8 cellular contexts compared by ENCODE assay signal in genomic region chrX:110317820-110318663, GRCh38. TPM values are rescaled to one million over a fixed set of nuclear protein-coding genes. Genes with fewer than 3 reads are reported as not detected.
DNase-seq lines count a peak whose midpoint lies in the region; TF ChIP-seq lines count a peak whose summit lies in the region.

Gene AMMECR1 (minus strand): TSS chrX:110318085. CDS start chrX:110318071, 14 bp downstream.

- peak within 1 kb of the TSS; percentile 47 for H3K27ac ChIP-seq in neural cell (ENCODE audit: low read length)

- peak within 1 kb of the TSS; percentile 58 for H3K4me2 ChIP-seq in neural cell (ENCODE audit: low read length)

- peak within 1 kb of the TSS; percentile 33 for H2AFZ ChIP-seq in neural cell (ENCODE audit: low read depth, low read length)

- no peak for TF ChIP-seq RAD21 in neural cell (conservative IDR thresholded peaks at IDR 0.05)

- intact Hi-C loops in activated T-helper 2 cell treated with anti-CD3 and anti-CD28 coated beads, Interferon-gamma antibody, Interleukin-2, Interleukin-4, amounts not matched to agents 10 μg/mL and 5 μg/mL and 100 μg/mL, durations not matched to agents 14 hours and 24 hours and 36 hours (cut with micrococcal nuclease), result loop anchor here (5.0 to 10.0 kb wide), 6 partner anchors 94 to 583 kb away; partner anchors contain the start of gene ACSL4

- peak; percentile 86 for DNase-seq in Daoy (ENCODE audit: low read depth)
- DNase-seq in GOT3 (lab: John Stamatoyannopoulos, UW), result peak; percentile 35
- peak; percentile 8 for DNase-seq in LNCaP clone FGC (ENCODE audit: low read depth)
- peak; percentile 91 for DNase-seq in RPMI8226
- peak; percentile 71 for DNase-seq in activated T-helper 2 cell treated with anti-CD3 and anti-CD28 coated beads, Interferon-gamma antibody, Interleukin-2, Interleukin-4, amounts not matched to agents 10 μg/mL and 5 μg/mL and 100 μg/mL, durations not matched to agents 14 hours and 24 hours and 36 hours (ENCODE audit: low spot score)
- peak; percentile 73 for DNase-seq in fibroblast of the aortic adventitia (ENCODE audit: low read depth)

- peak within 1 kb of the TSS; percentile 83 for H3K27ac Mint-ChIP-seq in activated T-helper 2 cell treated with anti-CD3 and anti-CD28 coated beads, Interferon-gamma antibody, Interleukin-2, Interleukin-4, amounts not matched to agents 10 μg/mL and 5 μg/mL and 100 μg/mL, durations not matched to agents 14 hours and 24 hours and 36 hours
- peak within 1 kb of the TSS; percentile 95 for H3K27ac Mint-ChIP-seq in stimulated activated naive CD8-positive, alpha-beta T cell treated with anti-CD3 and anti-CD28 coated beads, Interleukin-15, Interleukin-2, amounts not matched to agents 100 ng/mL and 50 ng/mL, for 24 hours

- H3K4me3 Mint-ChIP-seq in activated T-helper 2 cell treated with anti-CD3 and anti-CD28 coated beads, Interferon-gamma antibody, Interleukin-2, Interleukin-4, amounts not matched to agents 10 μg/mL and 5 μg/mL and 100 μg/mL, durations not matched to agents 14 hours and 24 hours and 36 hours (ENCODE audit: low read depth), result peak within 1 kb of the TSS; percentile 86
- peak within 1 kb of the TSS; percentile 88 for H3K4me3 Mint-ChIP-seq in stimulated activated naive CD8-positive, alpha-beta T cell treated with anti-CD3 and anti-CD28 coated beads, Interleukin-15, Interleukin-2, amounts not matched to agents 100 ng/mL and 50 ng/mL, for 24 hours

- TF ChIP-seq CTCF in LNCaP clone FGC (IDR thresholded peaks at IDR 0.05; ENCODE audit: control insufficient read depth, extremely low read depth, insufficient read depth) (no peak), fibroblast of the aortic adventitia (IDR thresholded peaks at IDR 0.05; ENCODE audit: insufficient read depth, low read length) (no peak), neural cell (IDR thresholded peaks at IDR 0.05; ENCODE audit: poor library complexity, severe bottlenecking) (no peak)

- peaks cover 14% of the 10 kb centered on the region for H3K4me1 Mint-ChIP-seq in activated T-helper 2 cell treated with anti-CD3 and anti-CD28 coated beads, Interferon-gamma antibody, Interleukin-2, Interleukin-4, amounts not matched to agents 10 μg/mL and 5 μg/mL and 100 μg/mL, durations not matched to agents 14 hours and 24 hours and 36 hours (ENCODE audit: low read depth)
- H3K4me1 Mint-ChIP-seq in stimulated activated naive CD8-positive, alpha-beta T cell treated with anti-CD3 and anti-CD28 coated beads, Interleukin-15, Interleukin-2, amounts not matched to agents 100 ng/mL and 50 ng/mL, for 24 hours (ENCODE audit: low read depth), result peaks cover 40% of the 10 kb centered on the region

- no peaks in the 10 kb centered on the region for H3K9me3 ChIP-seq in neural cell (ENCODE audit: low read length)

- TF ChIP-seq EP300 in neural cell (conservative IDR thresholded peaks at IDR 0.05; ENCODE audit: poor library complexity, severe bottlenecking), result no peak

- H3K27me3 Mint-ChIP-seq in activated T-helper 2 cell treated with anti-CD3 and anti-CD28 coated beads, Interferon-gamma antibody, Interleukin-2, Interleukin-4, amounts not matched to agents 10 μg/mL and 5 μg/mL and 100 μg/mL, durations not matched to agents 14 hours and 24 hours and 36 hours (ENCODE audit: low read depth), result peaks cover 4% of the 10 kb centered on the region
- no peaks in the 10 kb centered on the region for H3K27me3 Mint-ChIP-seq in stimulated activated naive CD8-positive, alpha-beta T cell treated with anti-CD3 and anti-CD28 coated beads, Interleukin-15, Interleukin-2, amounts not matched to agents 100 ng/mL and 50 ng/mL, for 24 hours

- H3K79me2 ChIP-seq in neural cell (replicated peaks; ENCODE audit: insufficient read depth, low read length), result peaks cover 9% of the 10 kb centered on the region

- H3K36me3 ChIP-seq in neural cell (ENCODE audit: insufficient read depth, low read length), result no peaks in the 10 kb centered on the region

- H3F3A ChIP-seq in neural cell (ENCODE audit: insufficient read depth, low read length, poor library complexity, severe bottlenecking), result no peaks in the 10 kb centered on the region

- H3K36me3 Mint-ChIP-seq in activated T-helper 2 cell treated with anti-CD3 and anti-CD28 coated beads, Interferon-gamma antibody, Interleukin-2, Interleukin-4, amounts not matched to agents 10 μg/mL and 5 μg/mL and 100 μg/mL, durations not matched to agents 14 hours and 24 hours and 36 hours (ENCODE audit: low read depth), result no peaks in the 10 kb centered on the region
- no peaks in the 10 kb centered on the region for H3K36me3 Mint-ChIP-seq in stimulated activated naive CD8-positive, alpha-beta T cell treated with anti-CD3 and anti-CD28 coated beads, Interleukin-15, Interleukin-2, amounts not matched to agents 100 ng/mL and 50 ng/mL, for 24 hours (ENCODE audit: low read depth)

- no peaks in the 10 kb centered on the region for H4K20me1 ChIP-seq in neural cell (ENCODE audit: insufficient read depth)

- no peaks in the 10 kb centered on the region for H3K9me2 ChIP-seq in neural cell (ENCODE audit: insufficient read depth, low read length)

- H3K4me3 ChIP-seq in LNCaP clone FGC (ENCODE audit: low read depth, low read length) (peak within 1 kb of the TSS; percentile 77), fibroblast of the aortic adventitia (ENCODE audit: low read depth, low read length) (peak within 1 kb of the TSS; percentile 77), neural cell (ENCODE audit: low read length) (peak within 1 kb of the TSS; percentile 85)

- H3K9me3 Mint-ChIP-seq in activated T-helper 2 cell treated with anti-CD3 and anti-CD28 coated beads, Interferon-gamma antibody, Interleukin-2, Interleukin-4, amounts not matched to agents 10 μg/mL and 5 μg/mL and 100 μg/mL, durations not matched to agents 14 hours and 24 hours and 36 hours, result no peaks in the 10 kb centered on the region
- no peaks in the 10 kb centered on the region for H3K9me3 Mint-ChIP-seq in stimulated activated naive CD8-positive, alpha-beta T cell treated with anti-CD3 and anti-CD28 coated beads, Interleukin-15, Interleukin-2, amounts not matched to agents 100 ng/mL and 50 ng/mL, for 24 hours

- H3K9ac ChIP-seq in neural cell (ENCODE audit: low read length), result peak within 1 kb of the TSS; percentile 76

- no peaks in the 10 kb centered on the region for H3K27me3 ChIP-seq in neural cell (ENCODE audit: insufficient read depth, low read depth, low read length)

TF ChIP-seq in neural cell, 6 proteins besides CTCF, POLR2A, EP300 and RAD21:
- peak; percentile 57 for TF ChIP-seq POLR2AphosphoS5 (IDR thresholded peaks at IDR 0.05)
- peak; percentile 31 for TF ChIP-seq REST (IDR thresholded peaks at IDR 0.05; ENCODE audit: borderline replicate concordance)
- no peak for TF ChIP-seq EZH2 (IDR thresholded peaks at IDR 0.05; ENCODE audit: borderline replicate concordance, insufficient read depth, low read length, poor library complexity, severe bottlenecking)
- peak; percentile 61 for TF ChIP-seq TAF1 (IDR thresholded peaks at IDR 0.05; ENCODE audit: low read depth)
- peak; percentile 34 for TF ChIP-seq MXI1 (conservative IDR thresholded peaks at IDR 0.05; ENCODE audit: poor library complexity, severe bottlenecking)
- no peak for TF ChIP-seq SMC3 (conservative IDR thresholded peaks at IDR 0.05; ENCODE audit: poor library complexity)
TF ChIP-seq in neural cell: peak in this region for 4.

RNA-seq across cellular contexts. Expression of gene AMMECR1, which starts in this region (rescaled TPM):
- total RNA-seq in Daoy (2014; rRNA removed; shearing (Covaris generic)), result 9.4 TPM in 2 replicates
- total RNA-seq in activated T-helper 2 cell treated with anti-CD3 and anti-CD28 coated beads, Interferon-gamma antibody, Interleukin-2, Interleukin-4, amounts not matched to agents 10 μg/mL and 5 μg/mL and 100 μg/mL, durations not matched to agents 14 hours and 24 hours and 36 hours, result 10.6 and 12.3 TPM in 2 replicates
- total RNA-seq in fibroblast of the aortic adventitia (ENCODE audit: low replicate concordance), result 13.8 and 24.8 TPM in 2 replicates
- 2.2 and 3.7 TPM in 2 replicates for polyA plus RNA-seq in neural cell
- 6.3 and 6.4 TPM in 2 replicates for polyA minus RNA-seq in neural cell

Comparison
In these comparisons a context has a peak if more than half of its experiments do, and no peak if none do; other contexts are left out.
1. Peak in every context shown above with its lines: DNase-seq, H3K4me3 ChIP-seq and H3K27ac ChIP-seq.
2. DNase-seq: peak in every context shown above with its lines; median percentile 91 in RPMI8226; 86 in Daoy; 73 in fibroblast of the aortic adventitia; 71 in activated T-helper 2 cell treated with anti-CD3 and anti-CD28 coated beads, Interferon-gamma antibody, Interleukin-2, Interleukin-4, amounts not matched to agents 10 μg/mL and 5 μg/mL and 100 μg/mL, durations not matched to agents 14 hours and 24 hours and 36 hours; 35 in GOT3; 8 in LNCaP clone FGC.